23 cellular contexts compared by ENCODE assay signal in the genomic region with DNA sequence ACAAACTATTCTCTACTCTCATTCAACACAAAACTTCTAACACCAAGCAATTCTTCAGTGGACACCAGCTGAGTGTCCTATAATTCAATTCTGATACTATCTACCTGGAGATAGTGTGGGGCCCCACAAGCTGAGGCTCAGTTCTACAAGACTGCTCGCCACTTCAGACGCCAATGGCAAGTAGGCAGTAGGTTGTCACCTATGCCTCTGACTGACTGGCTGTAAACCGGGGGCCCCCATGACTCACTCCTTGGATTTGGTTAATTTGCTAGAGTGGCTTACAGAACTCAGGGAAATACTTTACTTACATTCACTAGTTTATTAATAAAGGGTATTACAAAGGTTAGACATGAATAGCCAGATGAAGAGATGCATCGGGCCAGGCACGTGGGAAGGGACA.
"Had no signal": no experiment of that assay in that cellular context is flagged by ENCODE, and none has a peak within 500 bp of the region (broad histone marks: within the 10 kb centered on the region; RNA-seq: fewer than 3 reads in every experiment).

No MANE protein-coding gene starts in this region.

- H3K27ac ChIP-seq: colonic mucosa, hepatocyte, left ventricle myocardium inferior, lower lobe of right lung, neural progenitor cell, ovary, tibial artery, upper lobe of left lung, uterus had no signal

- H3K4me1 ChIP-seq: colonic mucosa, left ventricle myocardium inferior, lower lobe of right lung, neural progenitor cell, tibial artery, upper lobe of left lung, uterus had no signal

- DNase-seq: colonic mucosa; effector CD4-positive, alpha-beta T cell; foreskin melanocyte; head of caudate nucleus; kidney; left cardiac atrium; left ventricle myocardium inferior; lower lobe of right lung; midbrain; nucleus accumbens; ovary; right cardiac atrium; small intestine; stimulated activated CD4-positive, alpha-beta T cell treated with anti-CD3 and anti-CD28 coated beads, Interleukin-12 subunit alpha, Interleukin-12 subunit beta, amount 100 ng/mL, for 4 hours; stimulated activated CD4-positive, alpha-beta T cell treated with anti-CD3 and anti-CD28 coated beads, Interleukin-4, amount 100 ng/mL, for 1 hour; stimulated activated naive B cell treated with anti-CD40 and anti-IgM and Interleukin-4, amounts not matched to agents 10 μg/mL and 1 μg/mL and 100 μg/mL, for 72 hours; tibial artery; upper lobe of left lung; uterus had no signal

- H3K27ac Mint-ChIP-seq: memory B cell; natural killer cell treated with Interleukin-12 subunit alpha and Interleukin-12 subunit beta and Interleukin-15 and Interleukin-18, amount 100 ng/mL, for 72 hours; neural progenitor cell; stimulated activated naive B cell treated with anti-CD40 and anti-IgM and Interleukin-4, amounts not matched to agents 10 μg/mL and 1 μg/mL and 100 μg/mL, for 72 hours had no signal

- H3K4me3 ChIP-seq: colonic mucosa, hepatocyte, left ventricle myocardium inferior, lower lobe of right lung, neural progenitor cell, ovary, tibial artery, upper lobe of left lung, uterus had no signal

- H3K27me3 Mint-ChIP-seq: memory B cell; natural killer cell treated with Interleukin-12 subunit alpha and Interleukin-12 subunit beta and Interleukin-15 and Interleukin-18, amount 100 ng/mL, for 72 hours; stimulated activated naive B cell treated with anti-CD40 and anti-IgM and Interleukin-4, amounts not matched to agents 10 μg/mL and 1 μg/mL and 100 μg/mL, for 72 hours had no signal

- H3K9me3 Mint-ChIP-seq: memory B cell; natural killer cell treated with Interleukin-12 subunit alpha and Interleukin-12 subunit beta and Interleukin-15 and Interleukin-18, amount 100 ng/mL, for 72 hours; neural progenitor cell; stimulated activated naive B cell treated with anti-CD40 and anti-IgM and Interleukin-4, amounts not matched to agents 10 μg/mL and 1 μg/mL and 100 μg/mL, for 72 hours had no signal

- H3K9me3 ChIP-seq: colonic mucosa, left ventricle myocardium inferior, lower lobe of right lung, ovary, tibial artery, upper lobe of left lung, uterus had no signal

- H3K27me3 ChIP-seq: colonic mucosa, hepatocyte, neural progenitor cell, ovary, tibial artery, upper lobe of left lung, uterus had no signal

- H2AFZ ChIP-seq: hepatocyte, neural progenitor cell had no signal

- H3K9ac ChIP-seq: neural progenitor cell had no signal

- ATAC-seq: left cardiac atrium; lower lobe of right lung; natural killer cell treated with Interleukin-12 subunit alpha and Interleukin-12 subunit beta and Interleukin-15 and Interleukin-18, amount 100 ng/mL, for 72 hours; right cardiac atrium; stimulated activated naive B cell treated with anti-CD40 and anti-IgM and Interleukin-4, amounts not matched to agents 10 μg/mL and 1 μg/mL and 100 μg/mL, for 72 hours had no signal

- H3K4me2 ChIP-seq: hepatocyte, neural progenitor cell had no signal

- H3K4me3 Mint-ChIP-seq: memory B cell; natural killer cell treated with Interleukin-12 subunit alpha and Interleukin-12 subunit beta and Interleukin-15 and Interleukin-18, amount 100 ng/mL, for 72 hours; neural progenitor cell; stimulated activated naive B cell treated with anti-CD40 and anti-IgM and Interleukin-4, amounts not matched to agents 10 μg/mL and 1 μg/mL and 100 μg/mL, for 72 hours had no signal

- H3K36me3 ChIP-seq: colonic mucosa, neural progenitor cell, ovary, uterus had no signal
